In the genomic region with DNA sequence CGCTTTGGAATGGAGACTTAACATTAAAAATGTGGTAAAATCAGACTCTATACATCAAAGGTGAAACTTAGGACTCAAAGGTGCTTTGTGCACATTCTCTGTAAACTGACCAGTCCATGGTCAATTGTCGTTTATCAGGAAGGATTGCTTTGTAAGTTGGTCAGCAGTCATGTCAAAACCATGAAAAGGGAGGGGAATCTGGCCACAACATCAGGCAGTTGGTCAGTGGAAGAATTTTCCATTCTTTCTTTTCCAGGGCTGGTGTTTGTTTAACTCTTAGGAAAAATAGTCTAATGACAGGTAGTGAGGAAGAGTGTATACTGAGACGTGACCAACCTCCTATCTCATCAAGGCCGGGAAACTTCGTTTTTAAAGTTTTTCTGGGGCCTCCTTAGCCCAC, we compare ENCODE assay signal across 24 cellular contexts.
"Had no signal": no experiment of that assay in that cellular context is flagged by ENCODE, and none has a peak within 500 bp of the region (broad histone marks: within the 10 kb centered on the region; RNA-seq: fewer than 3 reads in every experiment).

No MANE protein-coding gene starts in this region.

- H3K4me2 ChIP-seq: neural progenitor cell had no signal

- H3K27ac ChIP-seq: breast epithelium, foreskin keratinocyte, heart right ventricle, neural progenitor cell, parathyroid adenoma, thoracic aorta, uterus had no signal

- H3K4me1 ChIP-seq: breast epithelium, foreskin keratinocyte, heart right ventricle, neural progenitor cell, parathyroid adenoma, uterus had no signal

- H3K27ac Mint-ChIP-seq: activated CD4-positive, alpha-beta T cell treated with anti-CD3 and anti-CD28 coated beads, Interleukin-2, amount 10 ng/mL, durations not matched to agents 7 days and 5 days; activated CD8-positive, alpha-beta T cell treated with anti-CD3 and anti-CD28 coated beads for 36 hours; activated naive CD4-positive, alpha-beta T cell treated with anti-CD3 and anti-CD28 coated beads, Interleukin-2, amount 50 U/mL, for 72 hours; mesothelial cell of epicardium; natural killer cell; neural progenitor cell had no signal

- H3K27me3 ChIP-seq: breast epithelium, foreskin keratinocyte, heart right ventricle, neural progenitor cell, uterus had no signal

- H3K36me3 ChIP-seq: breast epithelium, heart right ventricle, neural progenitor cell, thoracic aorta, uterus had no signal

- H2AFZ ChIP-seq: neural progenitor cell, parathyroid adenoma had no signal

- DNase-seq: activated CD4-positive, alpha-beta T cell treated with anti-CD3 and anti-CD28 coated beads, Interleukin-2, amount 10 ng/mL, durations not matched to agents 7 days and 5 days; activated CD4-positive, CD25-positive, alpha-beta regulatory T cell treated with anti-CD3 and anti-CD28 coated beads, Interleukin-2, amount 50 U/mL, for 72 hours; activated CD8-positive, alpha-beta T cell treated with anti-CD3 and anti-CD28 coated beads for 36 hours; activated naive CD4-positive, alpha-beta T cell; activated T-cell treated with anti-CD3 and anti-CD28 coated beads, Interleukin-2, amount 50 U/mL, for 72 hours; anterior cingulate cortex; central memory CD4-positive, alpha-beta T cell; foreskin keratinocyte; heart right ventricle; natural killer cell; occipital lobe; right cardiac atrium; stimulated activated CD4-positive, alpha-beta T cell treated with anti-CD3 and anti-CD28 coated beads, Interleukin-2, amount 100 ng/mL, for 48 hours; stimulated activated naive CD8-positive, alpha-beta T cell treated with anti-CD3 and anti-CD28 coated beads, Interleukin-15, Interleukin-2, amounts not matched to agents 100 U/mL and 50 U/mL, for 24 hours; T-helper 2 cell; trophoblast cell; uterus had no signal

- H3K9ac ChIP-seq: neural progenitor cell, parathyroid adenoma had no signal

- H3K9me3 Mint-ChIP-seq: activated CD4-positive, alpha-beta T cell treated with anti-CD3 and anti-CD28 coated beads, Interleukin-2, amount 10 ng/mL, durations not matched to agents 7 days and 5 days; mesothelial cell of epicardium; natural killer cell; neural progenitor cell had no signal

- H3K79me2 ChIP-seq: parathyroid adenoma had no signal

- ATAC-seq: activated CD8-positive, alpha-beta T cell treated with anti-CD3 and anti-CD28 coated beads for 36 hours; activated naive CD4-positive, alpha-beta T cell treated with anti-CD3 and anti-CD28 coated beads, Interleukin-2, amount 50 U/mL, for 72 hours; activated T-cell treated with anti-CD3 and anti-CD28 coated beads, Interleukin-2, amount 50 U/mL, for 72 hours; foreskin keratinocyte; heart right ventricle; natural killer cell; right cardiac atrium; stimulated activated naive CD8-positive, alpha-beta T cell treated with anti-CD3 and anti-CD28 coated beads, Interleukin-15, Interleukin-2, amounts not matched to agents 100 U/mL and 50 U/mL, for 24 hours had no signal

- H3K36me3 Mint-ChIP-seq: mesothelial cell of epicardium, natural killer cell, neural progenitor cell had no signal

- H3K27me3 Mint-ChIP-seq: activated CD4-positive, alpha-beta T cell treated with anti-CD3 and anti-CD28 coated beads, Interleukin-2, amount 10 ng/mL, durations not matched to agents 7 days and 5 days; activated CD8-positive, alpha-beta T cell treated with anti-CD3 and anti-CD28 coated beads for 36 hours had no signal

- H3K4me3 ChIP-seq: breast epithelium, heart right ventricle, neural progenitor cell, thoracic aorta, uterus had no signal

- H3K9me3 ChIP-seq: breast epithelium, heart right ventricle, thoracic aorta, uterus had no signal

- FAIRE-seq: endothelial cell of umbilical vein had no signal

- H3K4me3 Mint-ChIP-seq: activated CD4-positive, alpha-beta T cell treated with anti-CD3 and anti-CD28 coated beads, Interleukin-2, amount 10 ng/mL, durations not matched to agents 7 days and 5 days; activated CD8-positive, alpha-beta T cell treated with anti-CD3 and anti-CD28 coated beads for 36 hours; activated T-cell treated with anti-CD3 and anti-CD28 coated beads, Interleukin-2, amount 50 U/mL, for 72 hours; mesothelial cell of epicardium; natural killer cell; neural progenitor cell had no signal

- H3K4me1 Mint-ChIP-seq: mesothelial cell of epicardium, natural killer cell, neural progenitor cell had no signal
